Comparison of ENCODE assay signal across 11 cellular contexts in the genomic region with DNA sequence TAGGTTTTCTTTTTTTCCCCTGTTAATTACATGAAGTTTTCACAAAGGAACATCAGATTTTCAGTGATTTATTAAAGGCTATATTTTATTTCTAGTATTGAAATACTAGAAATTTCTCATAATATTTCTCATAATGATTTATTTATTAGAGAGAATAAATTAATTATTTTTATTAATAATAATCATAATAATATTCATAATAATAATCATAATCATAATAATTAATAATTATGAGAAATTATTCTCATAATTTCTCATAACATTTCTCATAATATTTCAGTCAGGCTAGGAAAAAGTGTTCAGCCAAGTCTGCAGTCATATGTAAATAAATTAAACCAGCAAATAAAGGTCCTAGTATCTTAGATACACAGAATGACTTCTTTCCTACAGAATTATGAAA. TPM values are rescaled to one million over a fixed set of nuclear protein-coding genes. Genes with fewer than 3 reads are reported as not detected.
"Had no signal": no experiment of that assay in that cellular context is flagged by ENCODE, and none has a peak within 500 bp of the region (broad histone marks: within the 10 kb centered on the region; RNA-seq: fewer than 3 reads in every experiment).

No MANE protein-coding gene starts in this region.

- H3K4me3 Mint-ChIP-seq: GM23338, H9, HFFc6 had no signal

- H3K4me2 ChIP-seq: GM23338 had no signal

- H3K9me3 Mint-ChIP-seq: H9 had no signal

- H2AFZ ChIP-seq: GM23338 had no signal

- H3K27ac Mint-ChIP-seq: GM23338, H9, HFFc6 had no signal

- ATAC-seq: GM23338, HCT116, K562 had no signal

- H3K4me3 ChIP-seq: GM23338, K562 had no signal

- FAIRE-seq: H1, H54, HTR-8/SVneo, K562 had no signal

- DNase-seq: H9, HFFc6, IMR-90, KG1 had no signal

RNA-seq across cellular contexts. Expression of a gene that starts 41.4 kb away (rescaled TPM):
- total RNA-seq: GM23338, H1, H9, HFFc6, HT-29, IMR-90, K562 had no signal
- polyA plus RNA-seq: GM23338, H1, IMR-90, K562 had no signal
